ENCODE assay signal across 14 cellular contexts in the genomic region with DNA sequence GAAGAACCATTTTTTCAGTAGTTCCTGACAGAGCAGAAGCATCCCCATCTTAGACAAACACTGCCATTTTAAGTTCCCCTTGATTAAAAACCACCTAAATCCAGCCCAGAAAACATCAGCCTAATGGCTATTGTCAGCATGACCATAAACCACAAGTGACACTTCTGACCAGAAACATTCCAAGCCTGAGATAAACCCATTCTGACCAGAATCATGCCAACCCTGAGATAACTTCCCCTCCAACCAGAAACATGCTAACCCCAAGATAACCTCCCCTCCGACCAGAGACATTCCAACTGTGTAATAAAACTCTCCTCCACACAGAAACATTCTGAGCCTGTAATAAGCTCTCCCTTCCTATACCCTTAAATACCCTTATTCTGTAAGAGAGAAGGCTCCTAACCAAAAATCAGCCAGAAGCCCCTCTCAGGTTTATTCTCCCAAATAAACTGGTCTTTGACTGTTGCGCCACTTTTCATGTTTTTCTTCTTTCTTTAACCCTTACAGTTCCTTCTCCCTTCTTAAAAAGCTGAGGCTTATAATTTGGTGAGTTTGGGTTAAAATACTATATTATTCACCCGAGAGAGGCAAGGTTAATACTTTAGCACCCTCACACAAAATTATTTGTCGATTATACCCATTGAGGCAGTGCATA.
"Had no signal": no experiment of that assay in that cellular context is flagged by ENCODE, and none has a peak within 500 bp of the region (broad histone marks: within the 10 kb centered on the region; RNA-seq: fewer than 3 reads in every experiment).

No MANE protein-coding gene starts in this region.

- DNase-seq: activated CD4-positive, alpha-beta T cell treated with anti-CD3 and anti-CD28 coated beads for 4 hours; activated CD8-positive, alpha-beta memory T cell treated with anti-CD3 and anti-CD28 coated beads, Interleukin-2, amount 50 U/mL, for 48 hours; activated CD8-positive, alpha-beta T cell treated with anti-CD3 and anti-CD28 coated beads, Interleukin-2, amount 10 ng/mL, durations not matched to agents 7 days and 5 days; activated naive CD4-positive, alpha-beta T cell treated with anti-CD3 and anti-CD28 coated beads for 36 hours; cerebellar nuclear complex; dermis blood vessel endothelial cell; endodermal cell; glutamatergic neuron; occipital lobe; psoas muscle; stimulated activated CD4-positive, alpha-beta T cell treated with anti-CD3 and anti-CD28 coated beads, Interleukin-4, amount 100 ng/mL, for 1 hour; stimulated activated CD8-positive, alpha-beta memory T cell treated with anti-CD3 and anti-CD28 coated beads, Interleukin-4, amount 100 ng/mL, for 48 hours; SW 1271; upper lobe of right lung had no signal

- H3K4me3 ChIP-seq: psoas muscle, upper lobe of right lung had no signal
